In the genomic region with DNA sequence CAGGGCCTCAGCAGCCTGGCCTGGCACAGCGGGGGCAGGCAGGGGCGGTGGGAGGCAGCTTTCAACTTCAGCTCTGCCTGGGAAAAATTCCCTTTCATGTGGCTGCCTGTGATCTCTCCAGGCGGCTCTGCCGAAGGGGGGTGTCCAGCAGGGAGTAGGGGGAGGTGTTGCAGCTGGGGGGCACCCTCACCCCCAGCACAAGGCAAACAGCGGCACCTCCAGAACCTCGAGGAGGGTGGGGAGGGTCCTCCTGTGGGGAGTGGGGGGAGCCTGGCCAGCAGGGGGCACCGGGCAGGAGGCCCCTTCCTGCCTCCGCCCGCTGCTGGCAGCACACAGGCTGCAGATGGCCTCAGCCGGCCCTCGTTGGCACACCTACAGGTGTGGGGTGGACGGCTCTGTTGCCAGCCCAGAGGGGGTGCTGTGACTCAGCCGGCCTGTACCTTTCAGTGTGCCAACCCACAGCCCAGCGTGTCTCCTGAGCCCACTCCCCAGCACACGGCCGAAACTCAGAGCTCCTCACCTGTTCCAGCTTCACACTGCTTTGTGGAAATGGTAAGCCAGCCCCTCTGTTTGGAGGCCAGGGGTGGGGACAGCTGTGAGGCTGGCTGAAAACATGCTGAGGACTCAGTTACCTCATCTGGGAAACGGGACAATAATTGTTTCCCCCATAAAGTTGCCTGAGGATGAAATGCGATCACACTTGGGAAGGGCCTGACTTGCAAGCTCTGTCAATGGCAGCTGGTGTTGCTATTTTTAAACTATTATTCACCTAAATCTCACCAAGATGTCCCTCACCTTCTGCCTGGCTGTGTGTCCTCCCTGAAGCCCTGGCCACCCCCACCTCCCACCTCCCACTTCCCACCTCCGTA, we compare ENCODE assay signal across 12 cellular contexts. TPM values are rescaled to one million over a fixed set of nuclear protein-coding genes. Genes with fewer than 3 reads are reported as not detected.
A peak's percentile ranks its signal among the peaks of the same experiment; 100 is the strongest.
DNase-seq lines count a peak whose midpoint lies in the region; ATAC-seq and TF ChIP-seq lines count a peak whose summit lies in the region.
"Had no signal": no experiment of that assay in that cellular context is flagged by ENCODE, and none has a peak within 500 bp of the region (broad histone marks: within the 10 kb centered on the region; RNA-seq: fewer than 3 reads in every experiment).

No MANE protein-coding gene starts in this region.

- no peak overlapping the region for H4K5ac ChIP-seq in H9 (ENCODE audit: insufficient read length, low read depth, low read length)

- no peak overlapping the region for H3T11ph ChIP-seq in H9 (ENCODE audit: low read length)

- H3K18ac ChIP-seq in H9 (ENCODE audit: insufficient read length, low read depth, low read length) = no peak overlapping the region

- H4K91ac ChIP-seq in H9 (ENCODE audit: insufficient read length, low read depth, low read length) = no peak overlapping the region

- no peaks in the 10 kb centered on the region for H3K9me2 ChIP-seq in OCI-LY7 (ENCODE audit: insufficient read depth, low read length)

- intact Hi-C loops in OCI-LY7 (cut with micrococcal nuclease; ENCODE audit: unreplicated experiment) (no loop called here), Right ventricle myocardium superior (cut with DNase I) (loop anchor here (5.0 kb wide), 1 partner anchor 38 kb away; a partner anchor contains a TSS), gastrocnemius medialis (cut with DNase I; ENCODE audit: low total_unique reads) (loop anchor here (1.0 to 10.0 kb wide), 3 partner anchors 33 to 270 kb away; a partner anchor contains a TSS)

- peak overlapping the region in 1 of 2 experiments; percentile 12; a peak in 1 of 5 replicates for H3K4me3 Mint-ChIP-seq in H9

- no TSS peak for BruUV-seq in OCI-LY7 (replicated peaks; lab: Mats Ljungman, UMichigan)

- H2BK12ac ChIP-seq in H9 (ENCODE audit: insufficient read length, low read depth, low read length) = no peak overlapping the region

- no peak overlapping the region for H4K8ac ChIP-seq in H9 (replicated peaks; ENCODE audit: insufficient read length, low read depth, low read length)

- H3K4me2 ChIP-seq in H9 (ENCODE audit: insufficient read depth, insufficient read length, low read length) (no peak overlapping the region), OCI-LY7 (ENCODE audit: low read length) (peak overlapping the region; percentile 74)

- H3K36me3 ChIP-seq in OCI-LY7 (ENCODE audit: insufficient read depth, low read length) (peaks cover 47% of the 10 kb centered on the region), gastrocnemius medialis (peaks cover 0 to 12% of the 10 kb centered on the region in 2 donors)

- TF ChIP-seq CTCF in H9 (conservative IDR thresholded peaks at IDR 0.05) (peak; percentile 47), OCI-LY7 (conservative IDR thresholded peaks at IDR 0.05; ENCODE audit: low read length) (peak; percentile 62), gastrocnemius medialis (IDR thresholded peaks at IDR 0.05 in 4 of 5, conservative IDR thresholded peaks at IDR 0.05 in 1 of 5) (peak in 4 of 5 experiments; percentile 13 to 52 (median 36)), coronary artery (IDR thresholded peaks at IDR 0.05) (no peak)

- no peak overlapping the region for H2AK5ac ChIP-seq in H9 (ENCODE audit: insufficient read length, low read length)

- H3K56ac ChIP-seq in H9 (ENCODE audit: insufficient read length, low read depth, low read length) = no peak overlapping the region

- no peak overlapping the region for H2BK5ac ChIP-seq in H9 (ENCODE audit: insufficient read length, low read length)

- H2AFZ ChIP-seq in H9 (ENCODE audit: low read length) (no peak overlapping the region), OCI-LY7 (ENCODE audit: low read length) (no peak overlapping the region)

- H3K36me3 Mint-ChIP-seq in H9 (ENCODE audit: insufficient read depth in 1 of 3, low read depth in 3 of 3) = peaks cover 25 to 54% (median 33%) of the 10 kb centered on the region in 3 experiments; a peak in 6 of 7 replicates

- no peak overlapping the region for H3K4ac ChIP-seq in H9 (ENCODE audit: low read depth, low read length)

- POLR2A ChIA-PET in OCI-LY7 (lab: Charles Lee) = interaction anchor here (0.6 to 2.3 kb wide), 8 partner anchors 12 to 227 kb away, joined by 3 to 8 read pairs (median 4); no protein-coding TSS in a partner anchor

- no peak overlapping the region for H3K9ac ChIP-seq in H9 (ENCODE audit: extremely low read depth, insufficient read length, low read length)

- peaks cover 62 to 78% of the 10 kb centered on the region in 2 experiments for H3K4me1 Mint-ChIP-seq in H9

- H4K20me1 ChIP-seq in H9 (ENCODE audit: control insufficient read depth, insufficient read depth, insufficient read length) (no peaks in the 10 kb centered on the region), OCI-LY7 (ENCODE audit: insufficient read depth, low read length) (no peaks in the 10 kb centered on the region)

- CTCF ChIA-PET in OCI-LY7 (lab: Charles Lee; ENCODE audit: unreplicated experiment) = interaction anchor here (0.6 to 1.8 kb wide), 9 partner anchors 10 to 56 kb away, joined by 3 to 8 read pairs (median 3); no protein-coding TSS in a partner anchor

- H3K4me1 ChIP-seq in H9 (ENCODE audit: insufficient read depth, low read length) (peaks cover 16% of the 10 kb centered on the region), OCI-LY7 (ENCODE audit: insufficient read depth, low read length, poor library complexity, severe bottlenecking) (peaks cover 71% of the 10 kb centered on the region), gastrocnemius medialis (peaks cover 57 to 66% of the 10 kb centered on the region in 2 donors)

- H3K27ac Mint-ChIP-seq in H9 = peak overlapping the region in 2 of 3 experiments; percentile 48 to 51; a peak in 1 of 7 replicates

- in situ Hi-C loops in gastrocnemius medialis (cut with MboI; ENCODE audit: low sequenced_read_pairs in 4 of 4) = no loop called here

- H3K79me2 ChIP-seq in H9 (ENCODE audit: insufficient read depth, low read length) = no peaks in the 10 kb centered on the region; the same call in 1 of the 2 replicates
- H3K79me2 ChIP-seq in OCI-LY7 (ENCODE audit: insufficient read depth, low read depth, low read length) = no peaks in the 10 kb centered on the region

- no peak overlapping the region for H3K23ac ChIP-seq in H9 (ENCODE audit: insufficient read length, low read depth, low read length)

- DNase-seq in H9 (peak; percentile 58), OCI-LY7 (ENCODE audit: low spot score) (no peak), Right ventricle myocardium superior (peak; percentile 67), gastrocnemius medialis (peak; percentile 81 to 92), coronary artery (ENCODE audit: low spot score) (no peak), COLO668 (lab: John Stamatoyannopoulos, UW; ENCODE audit: unreplicated experiment) (no peak)
- DNase-seq in activated CD8-positive, alpha-beta memory T cell treated with anti-CD3 and anti-CD28 coated beads, Interleukin-2, amount 50 U/mL, for 4 hours = no peak
- DNase-seq: kidney glomerular epithelial cell; stimulated activated naive CD4-positive, alpha-beta T cell had no signal

- H2BK120ac ChIP-seq in H9 (ENCODE audit: low read depth, low read length, poor library complexity, severe bottlenecking) = no peak overlapping the region

- no peak overlapping the region; the same call in 1 of the 2 replicates for H3K14ac ChIP-seq in H9 (ENCODE audit: insufficient read depth, low read length)

- H3K23me2 ChIP-seq in H9 (ENCODE audit: insufficient read length, low read depth, low read length, poor library complexity, severe bottlenecking) = no peaks in the 10 kb centered on the region

- H2BK15ac ChIP-seq in H9 (ENCODE audit: low read depth, low read length) = no peak overlapping the region

- peak overlapping the region; percentile 10 for H3K4me3 ChIP-seq in OCI-LY7 (ENCODE audit: low read depth, low read length, poor library complexity, severe bottlenecking)
- H3K4me3 ChIP-seq in gastrocnemius medialis = peak overlapping the region in 2 of 4 donors; percentile 9 to 16
- no peak overlapping the region for H3K4me3 ChIP-seq in coronary artery

- H3K9me3 Mint-ChIP-seq in H9 = no peaks in the 10 kb centered on the region

- H3K79me1 ChIP-seq in H9 (ENCODE audit: insufficient read depth, low read depth, low read length, poor library complexity, severe bottlenecking) = no peaks in the 10 kb centered on the region

- ATAC-seq in Right ventricle myocardium superior (ENCODE audit: poor library complexity) = peak; percentile 66
- peak; percentile 76 to 90 for ATAC-seq in gastrocnemius medialis
- no peak for ATAC-seq in GM18867 (IDR thresholded peaks at IDR 0.05; ENCODE audit: unreplicated experiment)
- ATAC-seq: sciatic nerve had no signal

- H3K27ac ChIP-seq in H9 (ENCODE audit: insufficient read length, low read depth, low read length) (no peak overlapping the region), OCI-LY7 (ENCODE audit: low read depth, low read length, poor library complexity, severe bottlenecking) (peak overlapping the region; percentile 90), gastrocnemius medialis (peak overlapping the region; percentile 97 to 99 (median 98)), coronary artery (peak overlapping the region in 1 of 2 donors; percentile 60)
- H3K27ac ChIP-seq: epithelial cell of prostate had no signal

- peaks cover 1% of the 10 kb centered on the region; the same call in 1 of the 2 replicates for H3K27me3 Mint-ChIP-seq in H9 (ENCODE audit: low read depth)

- no CpG with 5 or more reads among the region's 19 CpGs for WGBS in H9 (ENCODE audit: extremely low coverage, insufficient read length, low lambda C conversion rate)

- H3K9me3 ChIP-seq in H9 (ENCODE audit: control insufficient read depth, low read depth, low read length) (no peaks in the 10 kb centered on the region), OCI-LY7 (ENCODE audit: low read length) (no peaks in the 10 kb centered on the region), gastrocnemius medialis (no peaks in the 10 kb centered on the region)

- no peak overlapping the region for H2BK20ac ChIP-seq in H9 (ENCODE audit: low read depth, low read length, poor library complexity, severe bottlenecking)

- H3K27me3 ChIP-seq in H9 (ENCODE audit: insufficient read depth, low read length) = no peaks in the 10 kb centered on the region
- H3K27me3 ChIP-seq in gastrocnemius medialis = no peaks in the 10 kb centered on the region

- peak; percentile 45 to 78 for TF ChIP-seq POLR2A in gastrocnemius medialis (IDR thresholded peaks at IDR 0.05)

RNA-seq across cellular contexts. Expression of a gene that starts 37.0 kb away (rescaled TPM):
- total RNA-seq in H9 (2021) = 105 and 107 TPM in 2 replicates
- total RNA-seq in OCI-LY7 (2014; rRNA removed; shearing (Covaris generic)) = 108 and 113 TPM in 2 replicates
- total RNA-seq in OCI-LY7 (2022) = 26.7 and 30.4 TPM in 2 replicates
- 67.3 TPM for total RNA-seq in Right ventricle myocardium superior
- total RNA-seq in gastrocnemius medialis = 10 to 100 TPM; 38.5 to 83.8 (median 60.9) TPM

Comparison
In these comparisons a context has a peak if more than half of its experiments do, and no peak if none do; other contexts are left out.
1. DNase-seq: peak in H9 (single experiment), Right ventricle myocardium superior (single experiment) and gastrocnemius medialis (2 of 2); none in OCI-LY7 (single experiment), activated CD8-positive, alpha-beta memory T cell treated with anti-CD3 and anti-CD28 coated beads, Interleukin-2, amount 50 U/mL, for 4 hours (single experiment), coronary artery (single experiment) and COLO668 (single experiment).